In the genomic region with DNA sequence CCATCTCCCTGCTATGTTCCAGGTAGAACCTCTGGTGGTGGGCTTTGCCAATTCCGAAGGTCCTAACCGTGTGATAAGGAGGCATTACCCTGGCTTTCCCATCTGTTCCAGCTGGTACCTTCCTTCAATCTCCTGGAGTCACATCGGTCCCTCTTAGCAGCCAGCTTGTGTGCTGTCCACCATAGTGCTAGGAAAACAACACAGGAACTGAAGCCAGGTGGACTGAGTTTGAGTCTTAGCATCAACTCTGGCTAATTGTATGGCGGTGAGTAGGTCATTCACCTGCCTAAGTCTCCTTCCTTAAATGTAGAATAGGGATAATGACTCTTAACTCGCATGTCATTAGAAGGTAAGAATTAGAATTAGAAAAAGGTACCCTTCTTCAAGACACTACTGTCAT, we compare ENCODE assay signal across 22 cellular contexts.
"Had no signal": no experiment of that assay in that cellular context is flagged by ENCODE, and none has a peak within 500 bp of the region (broad histone marks: within the 10 kb centered on the region; RNA-seq: fewer than 3 reads in every experiment).

No MANE protein-coding gene starts in this region.

- H3K4me3 ChIP-seq: MG63 had no signal

- H3K9me3 ChIP-seq: MG63, SK-N-SH had no signal

- H3K4me2 ChIP-seq: SK-N-SH had no signal

- H3K9ac ChIP-seq: SK-N-SH had no signal

- DNase-seq: Karpas-422, KG1, MG63, NCI-H1092 treated with DMSO at 0.1 percent for 48 hours, NCI-H1436, NCI-H187, NCI-H2029, NCI-H2081 treated with DMSO at 0.1 percent for 48 hours, NCI-H2171, NCI-H226, NCI-H446, NCI-H510A, NCI-H524 treated with DMSO at 0.1 percent for 48 hours, NCI-H69, NCI-H774, Right ventricle myocardium superior, RPMI8226, SIG-M5, SK-N-SH, SW 1271 had no signal

- FAIRE-seq: RCC 7860 had no signal

- H3K36me3 ChIP-seq: MG63 had no signal

- H3K27me3 ChIP-seq: MG63 had no signal

- H3K27ac ChIP-seq: HL-60 had no signal
